In the genomic region with DNA sequence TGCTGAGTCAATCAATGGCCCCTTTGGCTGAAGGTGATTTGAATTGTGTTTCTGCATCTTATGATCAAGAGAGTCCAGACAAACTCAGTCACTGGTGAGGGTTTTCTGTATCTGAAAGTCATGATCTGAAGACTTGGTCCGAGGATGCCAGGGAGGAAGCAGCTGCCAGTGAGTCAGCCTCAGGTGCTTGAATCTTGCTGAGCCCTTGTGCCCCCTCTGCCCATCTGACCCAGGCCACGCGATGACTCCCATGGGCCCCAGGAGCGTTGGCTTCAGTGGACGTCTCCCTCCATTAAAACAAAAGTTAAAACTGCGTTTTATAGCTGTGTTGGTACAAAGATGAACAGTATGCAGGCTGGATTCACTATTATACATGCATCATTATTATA, we compare ENCODE assay signal across 1 cellular context.
TF ChIP-seq lines count a peak whose summit lies in the region.

No MANE protein-coding gene starts in this region.

TF ChIP-seq in endothelial cell of umbilical vein, 7 proteins besides CTCF, POLR2A, EP300 and RAD21:
- TF ChIP-seq MYC (IDR thresholded peaks at IDR 0.05; ENCODE audit: low read depth, low read length), result no peak
- no peak for TF ChIP-seq EZH2 (IDR thresholded peaks at IDR 0.05; ENCODE audit: borderline replicate concordance, low read depth, low read length, severe bottlenecking)
- no peak for TF ChIP-seq MAX (IDR thresholded peaks at IDR 0.05; ENCODE audit: insufficient read depth, insufficient read length)
- TF ChIP-seq FOS (IDR thresholded peaks at IDR 0.05; ENCODE audit: borderline replicate concordance, insufficient read depth, low read length), result no peak
- no peak for TF ChIP-seq JUN (IDR thresholded peaks at IDR 0.05; ENCODE audit: borderline replicate concordance, insufficient read depth, insufficient read length, low read depth)
- no peak for TF ChIP-seq GATA2 (IDR thresholded peaks at IDR 0.05; ENCODE audit: insufficient read depth, insufficient read length, low read depth, low read length)
- no peak for TF ChIP-seq POLR2AphosphoS5 (IDR thresholded peaks at IDR 0.05; ENCODE audit: insufficient read depth, low read depth, low read length)
